ENCODE assay signal across 8 cellular contexts in the genomic region with DNA sequence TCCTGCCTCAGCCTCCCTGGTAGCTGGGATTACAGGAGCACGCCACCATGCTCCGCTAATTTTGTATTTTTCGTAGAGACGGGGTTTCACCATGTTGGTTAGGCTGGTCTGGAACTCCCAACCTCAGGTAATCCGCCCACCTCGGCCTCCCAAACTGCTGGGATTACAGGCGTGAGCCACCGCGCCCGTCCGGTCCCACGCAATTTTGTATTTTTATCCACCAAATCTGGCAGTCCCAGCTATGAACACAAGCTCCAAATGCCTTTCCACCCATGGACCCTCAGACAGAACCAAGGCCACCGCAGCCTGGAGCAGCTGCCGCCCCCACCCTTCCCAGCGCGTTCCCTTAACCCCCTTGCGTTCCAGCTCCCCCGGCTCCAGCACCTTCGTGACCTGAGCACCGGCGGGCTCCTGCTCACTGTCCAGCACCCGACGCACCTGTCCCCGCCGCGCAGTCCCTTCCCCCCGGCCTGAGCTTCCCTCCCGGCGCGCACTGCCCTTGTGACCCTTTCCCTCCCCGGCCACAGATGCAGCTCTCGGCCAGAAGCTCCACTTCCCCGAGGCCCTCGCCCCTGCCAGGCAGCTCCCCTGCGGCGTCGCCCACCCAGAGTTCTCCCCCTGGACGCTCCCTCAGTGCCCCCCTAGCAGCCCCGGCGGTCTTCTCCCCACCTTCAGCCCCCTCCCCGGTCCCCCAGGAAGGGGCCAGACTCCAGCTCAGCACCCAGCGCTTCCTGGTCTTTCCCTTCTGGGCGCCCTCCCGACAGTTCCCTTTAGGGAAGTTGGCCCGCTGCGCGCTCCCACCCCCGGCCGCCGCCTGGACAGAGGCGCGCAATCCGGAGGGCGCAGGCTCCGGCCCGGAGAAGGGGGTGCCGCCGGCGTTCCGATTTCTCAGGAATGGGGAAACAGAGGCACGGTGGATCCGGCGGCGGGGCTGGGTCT.
DNase-seq lines count a peak whose midpoint lies in the region; ATAC-seq lines count a peak whose summit lies in the region.

No MANE protein-coding gene starts in this region.

- H3K4me1 Mint-ChIP-seq in activated naive CD8-positive, alpha-beta T cell treated with anti-CD3 and anti-CD28 coated beads, Interleukin-2, amount 50 U/mL, for 24 hours: peaks cover 16% of the 10 kb centered on the region

- H3K4me3 ChIP-seq in stomach smooth muscle (ENCODE audit: low read length in 2 of 2): peak overlapping the region; percentile 46 to 65

- H3K27ac Mint-ChIP-seq in activated naive CD8-positive, alpha-beta T cell treated with anti-CD3 and anti-CD28 coated beads, Interleukin-2, amount 50 U/mL, for 24 hours: no peak overlapping the region

- ATAC-seq in activated naive CD8-positive, alpha-beta T cell treated with anti-CD3 and anti-CD28 coated beads, Interleukin-2, amount 50 U/mL, for 24 hours: no peak

- H3K4me3 Mint-ChIP-seq in activated naive CD8-positive, alpha-beta T cell treated with anti-CD3 and anti-CD28 coated beads, Interleukin-2, amount 50 U/mL, for 24 hours: peak overlapping the region; percentile 24

- no peak overlapping the region for H3K9ac ChIP-seq in stomach smooth muscle (ENCODE audit: low read length in 2 of 2)

- H3K4me1 ChIP-seq in stomach smooth muscle (ENCODE audit: control insufficient read depth, insufficient read depth, low read length): peaks cover 22% of the 10 kb centered on the region

- no peaks in the 10 kb centered on the region for H3K36me3 ChIP-seq in stomach smooth muscle (ENCODE audit: control insufficient read depth in 2 of 2, insufficient read depth in 2 of 2, low read length in 2 of 2)

- H3K9me3 ChIP-seq in stomach smooth muscle (ENCODE audit: control insufficient read depth in 2 of 2, low read length in 2 of 2): no peaks in the 10 kb centered on the region

- H3K27me3 Mint-ChIP-seq in activated naive CD8-positive, alpha-beta T cell treated with anti-CD3 and anti-CD28 coated beads, Interleukin-2, amount 50 U/mL, for 24 hours: peaks cover 33% of the 10 kb centered on the region

- H3K27ac ChIP-seq in stomach smooth muscle (ENCODE audit: low read length): no peak overlapping the region

- peaks cover 23% of the 10 kb centered on the region in 2 donors for H3K27me3 ChIP-seq in stomach smooth muscle (ENCODE audit: control insufficient read depth in 1 of 2, insufficient read depth in 2 of 2, low read length in 2 of 2)

- H3K9me3 Mint-ChIP-seq in activated naive CD8-positive, alpha-beta T cell treated with anti-CD3 and anti-CD28 coated beads, Interleukin-2, amount 50 U/mL, for 24 hours: no peaks in the 10 kb centered on the region

- DNase-seq in SIG-M5 treated with dmso at 0.1 percent for 504 hours (lab: John Stamatoyannopoulos, UW; ENCODE audit: unreplicated experiment) (peak; percentile 43), SIG-M5 (lab: John Stamatoyannopoulos, UW) (no peak), left kidney (ENCODE audit: low read depth, low spot score) (peak; percentile 43), COLO668 (lab: John Stamatoyannopoulos, UW; ENCODE audit: unreplicated experiment) (no peak), NCI-H345 (lab: John Stamatoyannopoulos, UW) (no peak)
- DNase-seq in activated naive CD8-positive, alpha-beta T cell treated with anti-CD3 and anti-CD28 coated beads, Interleukin-2, amount 50 U/mL, for 24 hours: no peak
- no peak for DNase-seq in activated CD4-positive, CD25-positive, alpha-beta regulatory T cell (lab: John Stamatoyannopoulos, UW)

- no peaks in the 10 kb centered on the region for H3K36me3 Mint-ChIP-seq in activated naive CD8-positive, alpha-beta T cell treated with anti-CD3 and anti-CD28 coated beads, Interleukin-2, amount 50 U/mL, for 24 hours (ENCODE audit: low read depth)

Comparison
In these comparisons a context has a peak if more than half of its experiments do, and no peak if none do; other contexts are left out.
1. DNase-seq: peak in SIG-M5 treated with dmso at 0.1 percent for 504 hours (single experiment) and left kidney (single experiment); none in SIG-M5 (single experiment), activated naive CD8-positive, alpha-beta T cell treated with anti-CD3 and anti-CD28 coated beads, Interleukin-2, amount 50 U/mL, for 24 hours (single experiment), COLO668 (single experiment), NCI-H345 (single experiment) and activated CD4-positive, CD25-positive, alpha-beta regulatory T cell (0 of 4).